18 cellular contexts compared by ENCODE assay signal in the genomic region with DNA sequence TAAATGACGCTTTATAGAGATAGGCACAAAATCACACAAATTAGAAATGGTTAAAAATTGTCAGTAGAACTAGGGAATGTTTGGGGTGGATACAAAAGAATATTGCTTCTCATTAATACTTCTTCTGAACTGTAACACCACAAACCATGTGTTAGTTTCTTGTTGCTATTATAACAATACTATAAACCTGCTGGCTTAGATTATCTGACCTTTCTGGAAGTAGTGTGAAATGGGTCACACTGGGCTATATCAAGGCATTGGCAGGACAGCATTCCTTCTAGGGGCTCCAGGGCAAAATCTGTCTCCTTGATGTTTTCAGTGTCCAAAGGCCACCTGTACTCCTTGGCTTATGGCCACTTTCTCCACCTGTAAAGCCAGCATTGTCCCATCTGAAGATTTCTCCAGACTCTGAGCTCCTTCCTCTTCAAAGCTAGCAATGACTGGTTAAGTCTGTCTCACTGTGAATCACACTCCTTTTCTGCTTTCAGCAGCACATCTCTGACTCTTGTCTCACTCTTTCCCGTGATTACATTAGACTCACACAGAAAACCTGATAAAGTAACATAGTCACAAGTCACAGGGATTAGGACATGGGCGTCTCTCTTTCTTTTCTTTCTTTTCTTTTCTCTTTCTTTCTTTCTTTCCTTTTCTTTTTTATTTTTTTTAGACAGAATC.
DNase-seq lines count a peak whose midpoint lies in the region; ATAC-seq, FAIRE-seq and TF ChIP-seq lines count a peak whose summit lies in the region.
"Had no signal": no experiment of that assay in that cellular context is flagged by ENCODE, and none has a peak within 500 bp of the region (broad histone marks: within the 10 kb centered on the region; RNA-seq: fewer than 3 reads in every experiment).

No MANE protein-coding gene starts in this region.

- no CpG with 5 or more reads among the region's 3 CpGs for WGBS in IMR-90 (ENCODE audit: extremely low coverage in 2 of 2, insufficient read length in 1 of 2), 2 experiments
- WGBS in GM12878 (ENCODE audit: insufficient coverage, insufficient replicate concordance, low lambda C conversion rate, missing lambda C conversion rate) = 11% methylated on average over 3 of the region's 3 CpGs
- 85 to 86% methylated on average over 3 of the region's 3 CpGs for WGBS in upper lobe of left lung, 2 donors

- TF ChIP-seq RAD21 in IMR-90 (IDR thresholded peaks at IDR 0.05; ENCODE audit: low read length) = no peak
- no peak for TF ChIP-seq RAD21 in GM12878 (IDR thresholded peaks at IDR 0.05; ENCODE audit: insufficient read depth, low read depth, low read length)

- intact Hi-C loops in IMR-90 (cut with micrococcal nuclease) (no loop called here), GM12878 (cut with micrococcal nuclease; ENCODE audit: unreplicated experiment) (no loop called here)

- POLR2A ChIA-PET in IMR-90 (lab: Charles Lee; ENCODE audit: unreplicated experiment) (no interaction called here), GM12878 (lab: Charles Lee) (no interaction called here)

- H3K9me1 ChIP-seq in IMR-90 (ENCODE audit: insufficient read depth, low read length) = no peaks in the 10 kb centered on the region

- ATAC-seq in IMR-90 (ENCODE audit: low read depth) (no peak), GM12878 (no peak), upper lobe of left lung (ENCODE audit: low FRiP score in 2 of 2) (no peak), GM19324 (IDR thresholded peaks at IDR 0.05; ENCODE audit: low FRiP score, unreplicated experiment) (no peak)
- peak; percentile 66 to 67 for ATAC-seq in natural killer cell treated with Interleukin-12 subunit alpha and Interleukin-12 subunit beta and Interleukin-15 and Interleukin-18, amount 100 ng/mL, for 72 hours

- H3K18ac ChIP-seq in IMR-90 (ENCODE audit: low read depth, low read length) = no peak overlapping the region

- H2BK15ac ChIP-seq in IMR-90 (ENCODE audit: low read depth, low read length) = no peak overlapping the region

- no peak overlapping the region for H3K4me3 ChIP-seq in IMR-90 (ENCODE audit: insufficient read depth, low read depth, low read length)
- no peak overlapping the region for H3K4me3 ChIP-seq in GM12878
- H3K4me3 ChIP-seq in WERI-Rb-1 (ENCODE audit: low read depth, low read length) = no peak overlapping the region
- no peak overlapping the region for H3K4me3 ChIP-seq in upper lobe of left lung
- H3K4me3 ChIP-seq: HAP-1 had no signal

- H3K9ac ChIP-seq in IMR-90 (ENCODE audit: low read depth, low read length) (no peak overlapping the region), GM12878 (ENCODE audit: control insufficient read depth, insufficient read depth, low read length) (no peak overlapping the region)

- RAD21 ChIA-PET in GM12878 (lab: Charles Lee; ENCODE audit: unreplicated experiment) = no interaction called here

- H4K5ac ChIP-seq in IMR-90 (ENCODE audit: low read depth, low read length) = no peak overlapping the region

- BruUV-seq in IMR-90 (replicated peaks; lab: Mats Ljungman, UMichigan) (no TSS peak), GM12878 (replicated peaks; lab: Mats Ljungman, UMichigan) (no TSS peak)

- H2AK9ac ChIP-seq in IMR-90 (replicated peaks; ENCODE audit: low read depth, low read length, poor library complexity) = no peak overlapping the region

- no peak overlapping the region for H2BK5ac ChIP-seq in IMR-90 (ENCODE audit: low read depth, low read length, poor library complexity, severe bottlenecking)

- H3K4me1 Mint-ChIP-seq in immature natural killer cell = peaks cover 74 to 79% of the 10 kb centered on the region in 2 donors
- H3K4me1 Mint-ChIP-seq in natural killer cell treated with Interleukin-12 subunit alpha and Interleukin-12 subunit beta and Interleukin-15 and Interleukin-18, amount 100 ng/mL, for 72 hours (ENCODE audit: low read depth in 2 of 2) = peaks cover 36 to 43% of the 10 kb centered on the region in 2 donors
- H3K4me1 Mint-ChIP-seq: CD4-positive, alpha-beta memory T cell had no signal

- CTCF ChIA-PET in IMR-90 (lab: Yijun Ruan, JAX) = no interaction called here
- CTCF ChIA-PET in GM12878 (lab: Yijun Ruan, JAX) = no interaction called here

- no peak overlapping the region for H3K4me2 ChIP-seq in IMR-90 (ENCODE audit: low read depth, low read length)
- no peak overlapping the region for H3K4me2 ChIP-seq in GM12878 (ENCODE audit: control insufficient read depth, insufficient read depth)

- H3K4me1 ChIP-seq in IMR-90 (ENCODE audit: control insufficient read depth, insufficient read depth, low read length) (no peaks in the 10 kb centered on the region), GM12878 (ENCODE audit: control insufficient read depth, insufficient read depth, low read length) (no peaks in the 10 kb centered on the region), upper lobe of left lung (no peaks in the 10 kb centered on the region)
- H3K4me1 ChIP-seq: BE2C, HAP-1 had no signal

- no peaks in the 10 kb centered on the region for H3K79me2 ChIP-seq in GM12878 (ENCODE audit: control insufficient read depth, insufficient read depth, low read length)

- DNase-seq in IMR-90 = no peak
- DNase-seq in GM12878 (ENCODE audit: low read depth, low spot score) = no peak
- DNase-seq in immature natural killer cell = peak; percentile 32 to 44 (median 42)
- no peak for DNase-seq in natural killer cell treated with Interleukin-12 subunit alpha and Interleukin-12 subunit beta and Interleukin-15 and Interleukin-18, amount 100 ng/mL, for 72 hours (ENCODE audit: low spot score)
- no peak for DNase-seq in erythroblast (lab: John Stamatoyannopoulos, UW)
- no peak for DNase-seq in WERI-Rb-1
- no peak for DNase-seq in upper lobe of left lung
- DNase-seq: BE2C; CD4-positive, alpha-beta memory T cell; DMS79 had no signal

- H2AK5ac ChIP-seq in IMR-90 (ENCODE audit: low read depth, low read length) = no peak overlapping the region

- TF ChIP-seq EP300 in GM12878 (IDR thresholded peaks at IDR 0.05; ENCODE audit: borderline replicate concordance in 1 of 2, control insufficient read depth in 1 of 2, low read depth in 2 of 2, low read length in 2 of 2) (no peak), upper lobe of left lung (IDR thresholded peaks at IDR 0.05) (no peak)

- TF ChIP-seq POLR2A in IMR-90 (IDR thresholded peaks at IDR 0.05; ENCODE audit: low read depth, low read length) = no peak
- no peak for TF ChIP-seq POLR2A in GM12878 (IDR thresholded peaks at IDR 0.05; ENCODE audit: low read depth, low read length)
- no peak for TF ChIP-seq POLR2A in erythroblast (IDR thresholded peaks at IDR 0.05; ENCODE audit: low read length)
- TF ChIP-seq POLR2A in upper lobe of left lung (IDR thresholded peaks at IDR 0.05) = no peak

- H3K14ac ChIP-seq in IMR-90 (replicated peaks; ENCODE audit: low read depth, low read length) = no peak overlapping the region

- peaks cover 0 to 2% (median 1%) of the 10 kb centered on the region in 3 donors for H3K27me3 Mint-ChIP-seq in immature natural killer cell (ENCODE audit: low read depth in 3 of 3)
- no peaks in the 10 kb centered on the region for H3K27me3 Mint-ChIP-seq in natural killer cell treated with Interleukin-12 subunit alpha and Interleukin-12 subunit beta and Interleukin-15 and Interleukin-18, amount 100 ng/mL, for 72 hours

- H2BK120ac ChIP-seq in IMR-90 (ENCODE audit: low read depth, low read length) = no peak overlapping the region

- peaks cover 4 to 13% (median 11%) of the 10 kb centered on the region in 3 donors for H3K36me3 Mint-ChIP-seq in immature natural killer cell
- peaks cover 9% of the 10 kb centered on the region for H3K36me3 Mint-ChIP-seq in natural killer cell treated with Interleukin-12 subunit alpha and Interleukin-12 subunit beta and Interleukin-15 and Interleukin-18, amount 100 ng/mL, for 72 hours
- H3K36me3 Mint-ChIP-seq: CD4-positive, alpha-beta memory T cell had no signal

- no peak overlapping the region for H4K91ac ChIP-seq in IMR-90 (ENCODE audit: insufficient read depth, low read depth, low read length)

- dilution Hi-C loops in IMR-90 (cut with HindIII; ENCODE audit: low sequenced_read_pairs, unreplicated experiment) = no loop called here

- peak overlapping the region; percentile 33 to 67 (median 65) for H3K4me3 Mint-ChIP-seq in immature natural killer cell
- H3K4me3 Mint-ChIP-seq in natural killer cell treated with Interleukin-12 subunit alpha and Interleukin-12 subunit beta and Interleukin-15 and Interleukin-18, amount 100 ng/mL, for 72 hours = peak overlapping the region; percentile 12
- H3K4me3 Mint-ChIP-seq: CD4-positive, alpha-beta memory T cell had no signal

- H2AFZ ChIP-seq in IMR-90 (replicated peaks; ENCODE audit: low read length, poor library complexity) (peak overlapping the region; percentile 49), GM12878 (ENCODE audit: control insufficient read depth, low read depth, low read length) (no peak overlapping the region)

- H3K56ac ChIP-seq in IMR-90 (ENCODE audit: extremely low read depth, insufficient read depth, low read length) = no peak overlapping the region

- H3K79me1 ChIP-seq in IMR-90 (ENCODE audit: low read depth in 1 of 2, low read length in 2 of 2) = no peaks in the 10 kb centered on the region

- H3K9me3 Mint-ChIP-seq in immature natural killer cell = peaks cover 0 to 8% (median 6%) of the 10 kb centered on the region in 6 donors
- peaks cover 9% of the 10 kb centered on the region for H3K9me3 Mint-ChIP-seq in natural killer cell treated with Interleukin-12 subunit alpha and Interleukin-12 subunit beta and Interleukin-15 and Interleukin-18, amount 100 ng/mL, for 72 hours

- H3K23ac ChIP-seq in IMR-90 (ENCODE audit: low read depth, low read length) = no peak overlapping the region

- no peak overlapping the region for H4K8ac ChIP-seq in IMR-90 (ENCODE audit: low read depth in 2 of 2, low read length in 2 of 2)

- no peak overlapping the region for H3K27ac ChIP-seq in IMR-90 (ENCODE audit: insufficient read depth, low read length)
- no peak overlapping the region for H3K27ac ChIP-seq in GM12878 (ENCODE audit: control insufficient read depth, insufficient read depth)
- no peak overlapping the region for H3K27ac ChIP-seq in WERI-Rb-1
- no peak overlapping the region for H3K27ac ChIP-seq in upper lobe of left lung
- H3K27ac ChIP-seq: C4-2B had no signal

- H4K20me1 ChIP-seq in IMR-90 (ENCODE audit: insufficient read depth, low read length) (no peaks in the 10 kb centered on the region), GM12878 (ENCODE audit: control insufficient read depth, insufficient read depth) (no peaks in the 10 kb centered on the region)

- SMC1A ChIA-PET in GM12878 (lab: Charles Lee; ENCODE audit: uncharacterized antibody, unreplicated experiment) = interaction anchor here (1.3 kb wide), 1 partner anchor 9 kb away, joined by 3 read pairs; no protein-coding TSS in a partner anchor

- in situ Hi-C loops in IMR-90 (cut with MboI; ENCODE audit: low sequenced_read_pairs) = no loop called here
- in situ Hi-C loops in GM12878 (cut with MboI) = no loop called here

- H3K36me3 ChIP-seq in IMR-90 (ENCODE audit: control insufficient read depth, insufficient read depth, low read length) = no peaks in the 10 kb centered on the region
- no peaks in the 10 kb centered on the region for H3K36me3 ChIP-seq in GM12878 (ENCODE audit: control insufficient read depth in 2 of 2, insufficient read depth in 2 of 2, low read length in 1 of 2)
- no peaks in the 10 kb centered on the region for H3K36me3 ChIP-seq in WERI-Rb-1
- H3K36me3 ChIP-seq in upper lobe of left lung = no peaks in the 10 kb centered on the region
- H3K36me3 ChIP-seq: BE2C, HAP-1 had no signal

- H2BK20ac ChIP-seq in IMR-90 (ENCODE audit: low read depth, low read length) = no peak overlapping the region

- peak overlapping the region; percentile 88 to 97 (median 94) for H3K27ac Mint-ChIP-seq in immature natural killer cell
- H3K27ac Mint-ChIP-seq in natural killer cell treated with Interleukin-12 subunit alpha and Interleukin-12 subunit beta and Interleukin-15 and Interleukin-18, amount 100 ng/mL, for 72 hours = peak overlapping the region; percentile 20 to 76
- H3K27ac Mint-ChIP-seq: CD4-positive, alpha-beta memory T cell had no signal

- TF ChIP-seq CTCF in IMR-90 (conservative IDR thresholded peaks at IDR 0.05; ENCODE audit: low read depth, low read length) (no peak), GM12878 (IDR thresholded peaks at IDR 0.05 in 2 of 3, conservative IDR thresholded peaks at IDR 0.05 in 1 of 3; ENCODE audit: control insufficient read depth in 2 of 3, extremely low read depth in 1 of 3, insufficient read depth in 1 of 3, low read depth in 3 of 3, low read length in 3 of 3) (no peak), WERI-Rb-1 (IDR thresholded peaks at IDR 0.05; ENCODE audit: low read depth, low read length) (no peak), upper lobe of left lung (IDR thresholded peaks at IDR 0.05) (no peak)

- H3K27me3 ChIP-seq in IMR-90 (ENCODE audit: control insufficient read depth, insufficient read depth, low read length) (no peaks in the 10 kb centered on the region), GM12878 (replicated peaks in 1 of 2; ENCODE audit: control insufficient read depth in 2 of 2, insufficient read depth in 2 of 2, low read length in 1 of 2) (0 out of 4 replicates have a peak, but pooled peaks cover 0 to 2% of the 10 kb centered on the region in 2 experiments), WERI-Rb-1 (ENCODE audit: insufficient read depth, low read depth, severe bottlenecking) (no peaks in the 10 kb centered on the region), upper lobe of left lung (no peaks in the 10 kb centered on the region)
- H3K27me3 ChIP-seq: BE2C had no signal

- peak; percentile 23 for FAIRE-seq in GM12878 (lab: Jason Lieb, UNC)
- FAIRE-seq: A204.1, G401.6, GM12892, GM19239, H1 had no signal

- H3K9me3 ChIP-seq in IMR-90 (ENCODE audit: control insufficient read depth, insufficient read depth, low read length) (peaks cover 9% of the 10 kb centered on the region), GM12878 (replicated peaks; ENCODE audit: control insufficient read depth, insufficient read depth, low read length) (no peaks in the 10 kb centered on the region; the same call in 2 of the 3 replicates), WERI-Rb-1 (ENCODE audit: severe bottlenecking) (peaks cover 8% of the 10 kb centered on the region), upper lobe of left lung (peaks cover 0 to 4% (median 1%) of the 10 kb centered on the region in 4 donors)
- H3K9me3 ChIP-seq: BE2C, HAP-1 had no signal

- no peak overlapping the region for H3K4ac ChIP-seq in IMR-90 (ENCODE audit: low read depth, low read length)

Comparison
In these comparisons a context has a peak if more than half of its experiments do, and no peak if none do; other contexts are left out.
1. ATAC-seq: peak in natural killer cell treated with Interleukin-12 subunit alpha and Interleukin-12 subunit beta and Interleukin-15 and Interleukin-18, amount 100 ng/mL, for 72 hours (2 of 2); none in IMR-90 (single experiment), GM12878 (single experiment), upper lobe of left lung (0 of 2) and GM19324 (single experiment).
2. DNase-seq: peak in immature natural killer cell (3 of 3); none in IMR-90 (single experiment), GM12878 (single experiment), natural killer cell treated with Interleukin-12 subunit alpha and Interleukin-12 subunit beta and Interleukin-15 and Interleukin-18, amount 100 ng/mL, for 72 hours (single experiment), erythroblast (0 of 2), WERI-Rb-1 (single experiment) and upper lobe of left lung (0 of 2).